ENCODE assay signal across 21 cellular contexts in the genomic region with DNA sequence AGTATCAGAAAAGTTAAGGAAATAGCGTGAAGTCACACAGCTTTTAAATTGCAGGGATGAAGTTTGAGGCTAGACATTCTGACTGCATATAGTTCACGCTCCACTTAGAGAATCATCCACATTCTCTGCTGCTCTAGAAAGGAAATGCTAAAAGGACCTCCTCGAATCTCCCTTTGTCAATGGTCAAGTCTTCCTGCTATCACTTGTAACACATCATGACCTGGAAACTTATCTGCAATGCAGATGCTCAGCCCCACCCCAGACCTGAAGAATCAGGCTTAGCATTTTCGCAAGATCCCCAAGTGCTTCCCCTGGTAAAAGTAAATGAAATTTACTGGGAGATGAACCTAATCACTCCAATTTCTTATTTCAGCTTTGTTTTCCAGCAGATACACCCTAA.
DNase-seq lines count a peak whose midpoint lies in the region; ATAC-seq, FAIRE-seq and TF ChIP-seq lines count a peak whose summit lies in the region.
"Had no signal": no experiment of that assay in that cellular context is flagged by ENCODE, and none has a peak within 500 bp of the region (broad histone marks: within the 10 kb centered on the region; RNA-seq: fewer than 3 reads in every experiment).

No MANE protein-coding gene starts in this region.

- no peak overlapping the region for H3K27ac ChIP-seq in IMR-90 (ENCODE audit: insufficient read depth, low read length)
- H3K27ac ChIP-seq in astrocyte (ENCODE audit: low read depth, low read length), result no peak overlapping the region
- peak overlapping the region; percentile 16 for H3K27ac ChIP-seq in iPS-20b (ENCODE audit: low read length)
- no peak overlapping the region for H3K27ac ChIP-seq in CD8-positive, alpha-beta T cell (ENCODE audit: low read depth, low read length)
- no peak overlapping the region for H3K27ac ChIP-seq in CD8-positive, alpha-beta memory T cell (ENCODE audit: low read depth, low read length)
- H3K27ac ChIP-seq: HL-60 had no signal

- 0 out of 2 replicates have a peak overlapping the region, but pooled peaks have one; percentile 11 for H3K23ac ChIP-seq in IMR-90 (ENCODE audit: low read depth, low read length)

- H4K20me1 ChIP-seq in IMR-90 (ENCODE audit: insufficient read depth, low read length) (peaks cover 29% of the 10 kb centered on the region), astrocyte (ENCODE audit: insufficient read depth, low read length) (no peaks in the 10 kb centered on the region)

- no peak overlapping the region for H3K4me3 ChIP-seq in IMR-90 (ENCODE audit: insufficient read depth, low read depth, low read length)
- no peak overlapping the region for H3K4me3 ChIP-seq in astrocyte (ENCODE audit: insufficient read depth, low read depth, low read length)
- H3K4me3 ChIP-seq in iPS-20b (ENCODE audit: low read length), result peak overlapping the region; percentile 8; the same call in 1 of the 2 replicates
- H3K4me3 ChIP-seq in CD8-positive, alpha-beta T cell (ENCODE audit: low read depth, low read length), result no peak overlapping the region
- H3K4me3 ChIP-seq in CD8-positive, alpha-beta memory T cell (ENCODE audit: low read length), result no peak overlapping the region
- H3K4me3 ChIP-seq: HAP-1 had no signal

- BruUV-seq in IMR-90 (replicated peaks; lab: Mats Ljungman, UMichigan), result no TSS peak

- H2AK5ac ChIP-seq in IMR-90 (ENCODE audit: low read depth, low read length), result no peak overlapping the region

- peaks cover 2% of the 10 kb centered on the region for H3K79me2 ChIP-seq in astrocyte (ENCODE audit: insufficient read depth, low read length)

- TF ChIP-seq CTCF in IMR-90 (conservative IDR thresholded peaks at IDR 0.05; ENCODE audit: low read depth, low read length), result no peak
- no peak for TF ChIP-seq CTCF in astrocyte (IDR thresholded peaks at IDR 0.05; ENCODE audit: insufficient read depth, low read depth, low read length)
- TF ChIP-seq CTCF in CD8-positive, alpha-beta T cell (IDR thresholded peaks at IDR 0.05), result no peak

- no peaks in the 10 kb centered on the region for H3K36me3 Mint-ChIP-seq in astrocyte (ENCODE audit: low read depth, unreplicated experiment)
- no peaks in the 10 kb centered on the region for H3K36me3 Mint-ChIP-seq in CD8-positive, alpha-beta T cell
- H3K36me3 Mint-ChIP-seq in CD8-positive, alpha-beta memory T cell, result no peaks in the 10 kb centered on the region
- H3K36me3 Mint-ChIP-seq: CD4-positive, CD25-positive, alpha-beta regulatory T cell; IgD-negative memory B cell had no signal

- peaks cover 11% of the 10 kb centered on the region for H3K9me1 ChIP-seq in IMR-90 (ENCODE audit: insufficient read depth, low read length)

- no peaks in the 10 kb centered on the region for H3K27me3 Mint-ChIP-seq in astrocyte (ENCODE audit: low read depth, unreplicated experiment)
- H3K27me3 Mint-ChIP-seq in CD8-positive, alpha-beta T cell (ENCODE audit: low read depth), result no peaks in the 10 kb centered on the region
- H3K27me3 Mint-ChIP-seq in CD8-positive, alpha-beta memory T cell, result no peaks in the 10 kb centered on the region
- H3K27me3 Mint-ChIP-seq: CD4-positive, CD25-positive, alpha-beta regulatory T cell; IgD-negative memory B cell had no signal

- H2AFZ ChIP-seq in IMR-90 (replicated peaks; ENCODE audit: low read length, poor library complexity), result no peak overlapping the region
- H2AFZ ChIP-seq in astrocyte (ENCODE audit: low read depth, low read length), result no peak overlapping the region

- no peak for ATAC-seq in IMR-90 (ENCODE audit: low read depth)
- ATAC-seq in GM21423 (IDR thresholded peaks at IDR 0.05; ENCODE audit: unreplicated experiment), result no peak
- ATAC-seq in CD8-positive, alpha-beta T cell, result no peak

- H2BK5ac ChIP-seq in IMR-90 (ENCODE audit: low read depth, low read length, poor library complexity, severe bottlenecking), result no peak overlapping the region

- no CpG with 5 or more reads among the region's 4 CpGs for WGBS in IMR-90 (ENCODE audit: extremely low coverage in 2 of 2, insufficient read length in 1 of 2), 2 experiments

- no peak overlapping the region for H3K56ac ChIP-seq in IMR-90 (ENCODE audit: extremely low read depth, insufficient read depth, low read length)

- no peak overlapping the region for H2AK9ac ChIP-seq in IMR-90 (replicated peaks; ENCODE audit: low read depth, low read length, poor library complexity)

- H3K4me3 Mint-ChIP-seq in astrocyte (ENCODE audit: unreplicated experiment), result no peak overlapping the region
- no peak overlapping the region for H3K4me3 Mint-ChIP-seq in CD8-positive, alpha-beta T cell
- no peak overlapping the region for H3K4me3 Mint-ChIP-seq in CD8-positive, alpha-beta memory T cell
- H3K4me3 Mint-ChIP-seq: CD4-positive, CD25-positive, alpha-beta regulatory T cell; IgD-negative memory B cell had no signal

- no peak overlapping the region for H4K5ac ChIP-seq in IMR-90 (ENCODE audit: low read depth, low read length)

- H3K4me2 ChIP-seq in IMR-90 (ENCODE audit: low read depth, low read length), result no peak overlapping the region
- H3K4me2 ChIP-seq in astrocyte (ENCODE audit: low read length), result no peak overlapping the region

- H3K4me1 Mint-ChIP-seq in astrocyte (ENCODE audit: low read depth, unreplicated experiment), result peaks cover 33% of the 10 kb centered on the region
- H3K4me1 Mint-ChIP-seq in CD8-positive, alpha-beta T cell (ENCODE audit: low read depth), result no peaks in the 10 kb centered on the region
- H3K4me1 Mint-ChIP-seq in CD8-positive, alpha-beta memory T cell, result no peaks in the 10 kb centered on the region
- H3K4me1 Mint-ChIP-seq: CD4-positive, CD25-positive, alpha-beta regulatory T cell; IgD-negative memory B cell had no signal

- H3K36me3 ChIP-seq in IMR-90 (ENCODE audit: control insufficient read depth, insufficient read depth, low read length), result no peaks in the 10 kb centered on the region
- no peaks in the 10 kb centered on the region for H3K36me3 ChIP-seq in astrocyte (ENCODE audit: insufficient read depth, low read length)
- no peaks in the 10 kb centered on the region for H3K36me3 ChIP-seq in iPS-20b (ENCODE audit: insufficient read depth, low read depth, low read length)
- H3K36me3 ChIP-seq in CD8-positive, alpha-beta T cell (ENCODE audit: insufficient read depth, low read length), result no peaks in the 10 kb centered on the region
- H3K36me3 ChIP-seq in CD8-positive, alpha-beta memory T cell (ENCODE audit: insufficient read depth, low read length), result no peaks in the 10 kb centered on the region
- H3K36me3 ChIP-seq: BE2C, HAP-1 had no signal

- dilution Hi-C loops in IMR-90 (cut with HindIII; ENCODE audit: low sequenced_read_pairs, unreplicated experiment), result no loop called here

- peaks cover 22 to 55% of the 10 kb centered on the region in 2 experiments for H3K79me1 ChIP-seq in IMR-90 (ENCODE audit: low read depth in 1 of 2, low read length in 2 of 2)

- 0 out of 2 replicates have a peak overlapping the region, but pooled peaks have one; percentile 40 for H3K14ac ChIP-seq in IMR-90 (replicated peaks; ENCODE audit: low read depth, low read length)

- intact Hi-C loops in IMR-90 (cut with micrococcal nuclease), result loop anchor here (5.0 kb wide), 1 partner anchor 101 kb away; no protein-coding TSS in a partner anchor
- intact Hi-C loops in CD8-positive, alpha-beta T cell (cut with DNase I, micrococcal nuclease), result no loop called here

- peak overlapping the region; percentile 39; the same call in 1 of the 2 replicates for H2BK120ac ChIP-seq in IMR-90 (ENCODE audit: low read depth, low read length)

- H3K27me3 ChIP-seq in IMR-90 (ENCODE audit: control insufficient read depth, insufficient read depth, low read length) (no peaks in the 10 kb centered on the region), astrocyte (ENCODE audit: insufficient read depth, low read length) (no peaks in the 10 kb centered on the region), iPS-20b (ENCODE audit: insufficient read depth, low read length) (no peaks in the 10 kb centered on the region)
- no peaks in the 10 kb centered on the region for H3K27me3 ChIP-seq in CD8-positive, alpha-beta T cell (ENCODE audit: insufficient read depth, low read length)
- no peaks in the 10 kb centered on the region for H3K27me3 ChIP-seq in CD8-positive, alpha-beta memory T cell (ENCODE audit: insufficient read depth, low read length, poor library complexity, severe bottlenecking)
- H3K27me3 ChIP-seq: BE2C had no signal

- H3K9ac ChIP-seq in IMR-90 (ENCODE audit: low read depth, low read length), result no peak overlapping the region
- no peak overlapping the region for H3K9ac ChIP-seq in astrocyte (ENCODE audit: low read length)
- no peak overlapping the region for H3K9ac ChIP-seq in iPS-20b (ENCODE audit: low read depth, low read length)

- H3K27ac Mint-ChIP-seq in astrocyte (ENCODE audit: unreplicated experiment), result peak overlapping the region; percentile 95
- no peak overlapping the region for H3K27ac Mint-ChIP-seq in CD8-positive, alpha-beta T cell
- H3K27ac Mint-ChIP-seq in CD8-positive, alpha-beta memory T cell, result no peak overlapping the region
- H3K27ac Mint-ChIP-seq: CD4-positive, CD25-positive, alpha-beta regulatory T cell; IgD-negative memory B cell had no signal

- FAIRE-seq in astrocyte (lab: Jason Lieb, UNC), result no peak
- FAIRE-seq: A204.1, GM12892, GM18507 had no signal

- H4K91ac ChIP-seq in IMR-90 (ENCODE audit: insufficient read depth, low read depth, low read length), result peak overlapping the region; percentile 5; the same call in 1 of the 2 replicates

- H3K18ac ChIP-seq in IMR-90 (ENCODE audit: low read depth, low read length), result no peak overlapping the region

- H3K4ac ChIP-seq in IMR-90 (ENCODE audit: low read depth, low read length), result 0 out of 2 replicates have a peak overlapping the region, but pooled peaks have one; percentile 11

- in situ Hi-C loops in IMR-90 (cut with MboI; ENCODE audit: low sequenced_read_pairs), result no loop called here

- H4K8ac ChIP-seq in IMR-90 (ENCODE audit: low read depth in 2 of 2, low read length in 2 of 2), result 0 out of 4 replicates have a peak overlapping the region, but pooled peaks of 1 of the 2 experiments have one; percentile 24

- CTCF ChIA-PET in IMR-90 (lab: Yijun Ruan, JAX), result no interaction called here
- CTCF ChIA-PET in CD8-positive, alpha-beta T cell (lab: Charles Lee), result no interaction called here
- CTCF ChIA-PET in CD8-positive, alpha-beta memory T cell (lab: Charles Lee), result no interaction called here

- no peaks in the 10 kb centered on the region for H3K9me3 Mint-ChIP-seq in astrocyte (ENCODE audit: unreplicated experiment)
- H3K9me3 Mint-ChIP-seq in CD8-positive, alpha-beta T cell, result peaks cover 4% of the 10 kb centered on the region
- peaks cover 0 to 14% (median 2%) of the 10 kb centered on the region in 5 donors for H3K9me3 Mint-ChIP-seq in CD8-positive, alpha-beta memory T cell

- H3K4me1 ChIP-seq in IMR-90 (ENCODE audit: control insufficient read depth, insufficient read depth, low read length), result peaks cover 10% of the 10 kb centered on the region
- peaks cover 4% of the 10 kb centered on the region for H3K4me1 ChIP-seq in astrocyte (ENCODE audit: insufficient read depth, low read length)
- peaks cover 50% of the 10 kb centered on the region for H3K4me1 ChIP-seq in iPS-20b (ENCODE audit: insufficient read depth, low read length)
- no peaks in the 10 kb centered on the region for H3K4me1 ChIP-seq in CD8-positive, alpha-beta T cell (ENCODE audit: insufficient read depth, low read length)
- H3K4me1 ChIP-seq in CD8-positive, alpha-beta memory T cell (ENCODE audit: insufficient read depth, low read length), result no peaks in the 10 kb centered on the region

- POLR2A ChIA-PET in IMR-90 (lab: Charles Lee; ENCODE audit: unreplicated experiment), result no interaction called here
- POLR2A ChIA-PET in CD8-positive, alpha-beta T cell (lab: Charles Lee), result no interaction called here
- POLR2A ChIA-PET in CD8-positive, alpha-beta memory T cell (lab: Charles Lee), result no interaction called here

- no peak for TF ChIP-seq POLR2A in IMR-90 (IDR thresholded peaks at IDR 0.05; ENCODE audit: low read depth, low read length)

- H2BK20ac ChIP-seq in IMR-90 (ENCODE audit: low read depth, low read length), result peak overlapping the region; percentile 39

- H2BK15ac ChIP-seq in IMR-90 (ENCODE audit: low read depth, low read length), result no peak overlapping the region

- no peak for TF ChIP-seq RAD21 in IMR-90 (IDR thresholded peaks at IDR 0.05; ENCODE audit: low read length)

- DNase-seq in IMR-90, result no peak
- no peak for DNase-seq in astrocyte (ENCODE audit: low read depth)
- no peak for DNase-seq in activated T-cell treated with anti-CD3 and anti-CD28 coated beads, Interleukin-2, amount 50 U/mL, for 1 hour
- no peak for DNase-seq in CD8-positive, alpha-beta T cell
- no peak for DNase-seq in CD8-positive, alpha-beta memory T cell
- DNase-seq: BE2C; C1 segment of cervical spinal cord; CD4-positive, CD25-positive, alpha-beta regulatory T cell; DMS153; DMS79; GDM1; GOT3; KG1 had no signal

- H3K9me3 ChIP-seq in IMR-90 (ENCODE audit: control insufficient read depth, insufficient read depth, low read length) (no peaks in the 10 kb centered on the region), astrocyte (ENCODE audit: insufficient read depth, low read depth, low read length) (no peaks in the 10 kb centered on the region), iPS-20b (ENCODE audit: insufficient read depth, low read depth, low read length) (no peaks in the 10 kb centered on the region)
- H3K9me3 ChIP-seq in CD8-positive, alpha-beta T cell (ENCODE audit: low read length), result no peaks in the 10 kb centered on the region
- no peaks in the 10 kb centered on the region for H3K9me3 ChIP-seq in CD8-positive, alpha-beta memory T cell (ENCODE audit: low read length)
- H3K9me3 ChIP-seq: BE2C, HAP-1 had no signal
